Comparison of ENCODE assay signal across 8 cellular contexts in the genomic region with DNA sequence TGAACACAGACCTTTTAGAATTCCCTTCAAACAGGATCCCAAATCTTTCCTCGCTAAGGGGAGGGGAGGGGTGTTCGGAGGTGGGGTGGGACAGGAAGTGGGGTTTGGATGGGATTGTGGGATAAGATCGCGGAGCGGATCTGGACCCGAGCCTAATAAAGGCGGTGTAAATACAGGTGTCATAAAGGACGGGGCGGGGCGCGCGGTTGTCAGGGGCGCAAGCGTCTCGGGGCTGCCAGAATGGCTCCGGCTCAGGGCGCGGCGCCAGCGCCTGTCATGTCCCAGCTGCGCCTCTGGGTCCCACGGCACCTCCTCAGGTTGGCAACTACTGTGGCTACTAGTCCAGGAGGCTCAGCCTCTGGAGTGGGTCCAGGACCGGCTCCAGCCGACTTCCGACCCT. TPM values are rescaled to one million over a fixed set of nuclear protein-coding genes. Genes with fewer than 3 reads are reported as not detected.
DNase-seq lines count a peak whose midpoint lies in the region; ATAC-seq lines count a peak whose summit lies in the region.

No MANE protein-coding gene starts in this region.

- H3K27ac ChIP-seq in esophagus (ENCODE audit: low read depth in 2 of 2, low read length in 1 of 2) = peak overlapping the region; percentile 9 to 18
- no peak overlapping the region for H3K27ac ChIP-seq in aorta (ENCODE audit: low read depth in 1 of 2, low read length in 2 of 2)

- DNase-seq in activated T-cell treated with anti-CD3 and anti-CD28 coated beads for 1 hour (ENCODE audit: low read depth) (peak; percentile 12), RKO (ENCODE audit: low spot score) (peak; percentile 37), naive B cell (no peak), aorta (peak; percentile 68 to 88), MV-4-11 (lab: John Stamatoyannopoulos, UW) (no peak)
- no peak for DNase-seq in activated T-cell treated with anti-CD3 and anti-CD28 coated beads, Interleukin-2, amount 50 U/mL, for 48 hours

- no peak overlapping the region for H3K27ac Mint-ChIP-seq in naive B cell

- peaks cover 0 to 6% (median 0%) of the 10 kb centered on the region in 3 donors for H3K4me1 Mint-ChIP-seq in naive B cell

- peaks cover 0 to 3% (median 0%) of the 10 kb centered on the region in 7 donors for H3K9me3 Mint-ChIP-seq in naive B cell

- H3K9me3 ChIP-seq in esophagus (ENCODE audit: control insufficient read depth in 2 of 2, insufficient read depth in 1 of 2, low read depth in 1 of 2, low read length in 1 of 2) (no peaks in the 10 kb centered on the region), aorta (ENCODE audit: control insufficient read depth, low read length) (no peaks in the 10 kb centered on the region)

- H3K27me3 Mint-ChIP-seq in naive B cell = peaks cover 26 to 51% (median 29%) of the 10 kb centered on the region in 3 donors

- peak overlapping the region in 1 of 8 donors; percentile 21 for H3K4me3 Mint-ChIP-seq in naive B cell

- 1% methylated on average over 19 to 25 of the region's 25 CpGs for WGBS in esophagus, 2 donors
- 0 to 1% methylated on average over 23 to 25 of the region's 25 CpGs for WGBS in aorta, 2 donors

- H3K36me3 ChIP-seq in esophagus (ENCODE audit: control insufficient read depth in 2 of 2, insufficient read depth in 2 of 2, low read length in 1 of 2) (no peaks in the 10 kb centered on the region), aorta (ENCODE audit: control insufficient read depth in 1 of 2, insufficient read depth in 2 of 2, low read length in 1 of 2) (no peaks in the 10 kb centered on the region)

- intact Hi-C loops in aorta (cut with DNase I) = loop anchor here in 1 of 2 donors (10.0 kb wide), 1 partner anchor 98 kb away; no protein-coding TSS in a partner anchor

- H3K4me3 ChIP-seq in esophagus (ENCODE audit: low read depth in 1 of 2, low read length in 2 of 2) = peak overlapping the region; percentile 10 to 32
- H3K4me3 ChIP-seq in aorta (ENCODE audit: low read length in 2 of 2) = peak overlapping the region; percentile 44 to 47

- no peaks in the 10 kb centered on the region for H3K36me3 Mint-ChIP-seq in naive B cell

- peak; percentile 34 to 52 for ATAC-seq in naive B cell (ENCODE audit: low read depth in 2 of 2)
- ATAC-seq in aorta (ENCODE audit: low FRiP score) = peak; percentile 80
- no peak for ATAC-seq in GM18498 (IDR thresholded peaks at IDR 0.05; ENCODE audit: unreplicated experiment)

- no peaks in the 10 kb centered on the region for H3K27me3 ChIP-seq in esophagus (ENCODE audit: control insufficient read depth in 1 of 2, insufficient read depth in 2 of 2, low read length in 2 of 2)
- H3K27me3 ChIP-seq in aorta (ENCODE audit: control insufficient read depth in 1 of 2, insufficient read depth in 2 of 2, low read length in 1 of 2) = no peaks in the 10 kb centered on the region

- H3K4me1 ChIP-seq in esophagus (ENCODE audit: control insufficient read depth in 2 of 2, insufficient read depth in 2 of 2, low read length in 1 of 2) (no peaks in the 10 kb centered on the region), aorta (ENCODE audit: control insufficient read depth in 1 of 2, insufficient read depth in 2 of 2, low read length in 2 of 2) (no peaks in the 10 kb centered on the region)

RNA-seq across cellular contexts. Expression of a gene that starts 59.8 kb away (rescaled TPM):
- polyA plus RNA-seq in esophagus (not detected), naive B cell (ENCODE audit: low read depth in 6 of 6) (not detected), aorta (not detected)
- total RNA-seq in aorta = not detected

Comparison
In these comparisons a context has a peak if more than half of its experiments do, and no peak if none do; other contexts are left out.
1. DNase-seq: peak in activated T-cell treated with anti-CD3 and anti-CD28 coated beads for 1 hour (single experiment), RKO (single experiment) and aorta (2 of 2); none in activated T-cell treated with anti-CD3 and anti-CD28 coated beads, Interleukin-2, amount 50 U/mL, for 48 hours (0 of 2), naive B cell (single experiment) and MV-4-11 (single experiment).
2. H3K27ac ChIP-seq: peak in esophagus (2 of 2); none in aorta (0 of 2).